ENCODE assay signal across 11 cellular contexts in genomic region chr19:1826557-1827521, GRCh38. TPM values are rescaled to one million over a fixed set of nuclear protein-coding genes. Genes with fewer than 3 reads are reported as not detected.
DNase-seq lines count a peak whose midpoint lies in the region; ATAC-seq and TF ChIP-seq lines count a peak whose summit lies in the region.
"Had no signal": no experiment of that assay in that cellular context is flagged by ENCODE, and none has a peak within 500 bp of the region (broad histone marks: within the 10 kb centered on the region; RNA-seq: fewer than 3 reads in every experiment).

No MANE protein-coding gene starts in this region.

- H3K27me3 ChIP-seq in Caco-2 (replicated peaks; ENCODE audit: control insufficient read depth, insufficient read depth, low read length), result no peaks in the 10 kb centered on the region
- no peaks in the 10 kb centered on the region for H3K27me3 ChIP-seq in CD8-positive, alpha-beta T cell (ENCODE audit: insufficient read depth, low read length)

- H3K27ac Mint-ChIP-seq in Caco-2 (ENCODE audit: unreplicated experiment), result no peak overlapping the region
- no peak overlapping the region for H3K27ac Mint-ChIP-seq in CD8-positive, alpha-beta T cell
- H3K27ac Mint-ChIP-seq: T-cell had no signal

- H3K36me3 ChIP-seq in Caco-2 (ENCODE audit: control insufficient read depth, insufficient read depth, low read length), result no peaks in the 10 kb centered on the region; the same call in 1 of the 2 replicates
- no peaks in the 10 kb centered on the region for H3K36me3 ChIP-seq in mucosa of descending colon (ENCODE audit: low read depth)
- peaks cover 9% of the 10 kb centered on the region for H3K36me3 ChIP-seq in CD8-positive, alpha-beta T cell (ENCODE audit: insufficient read depth, low read length)

- H3K4me3 Mint-ChIP-seq in Caco-2 (ENCODE audit: unreplicated experiment), result no peak overlapping the region
- H3K4me3 Mint-ChIP-seq in CD8-positive, alpha-beta T cell, result no peak overlapping the region
- H3K4me3 Mint-ChIP-seq: activated naive CD8-positive, alpha-beta T cell treated with anti-CD3 and anti-CD28 coated beads for 36 hours; T-cell had no signal

- POLR2A ChIA-PET in Caco-2 (lab: Charles Lee) (interaction anchor here (0.5 kb wide), 1 partner anchor 11 kb away, joined by 3 read pairs; no protein-coding TSS in a partner anchor), HEK293T (lab: Yijun Ruan, JAX) (interaction anchor here (1.0 to 1.1 kb wide), 2 partner anchors 11 to 49 kb away, joined by 4 to 6 read pairs; no protein-coding TSS in a partner anchor)
- POLR2A ChIA-PET in CD8-positive, alpha-beta T cell (lab: Charles Lee), result interaction anchor here (1.1 kb wide), 2 partner anchors 281 to 1352 kb away, joined by 3 read pairs; no protein-coding TSS in a partner anchor

- TF ChIP-seq CTCF in Caco-2 (IDR thresholded peaks at IDR 0.05; ENCODE audit: insufficient read depth in 1 of 2, low read depth in 1 of 2, low read length in 1 of 2, severe bottlenecking in 1 of 2, unreplicated experiment in 1 of 2) (no peak), fibroblast of pulmonary artery (IDR thresholded peaks at IDR 0.05; ENCODE audit: low read length, missing control alignments) (no peak), mucosa of descending colon (IDR thresholded peaks at IDR 0.05) (no peak)
- no peak for TF ChIP-seq CTCF in CD8-positive, alpha-beta T cell (IDR thresholded peaks at IDR 0.05)

- H3K4me3 ChIP-seq in Caco-2 (ENCODE audit: low read depth, low read length) (no peak overlapping the region), fibroblast of pulmonary artery (replicated peaks; ENCODE audit: low read depth, low read length) (peak overlapping the region; percentile 7), mucosa of descending colon (no peak overlapping the region)
- no peak overlapping the region for H3K4me3 ChIP-seq in CD8-positive, alpha-beta T cell (ENCODE audit: low read depth, low read length)
- H3K4me3 ChIP-seq: prostate gland had no signal

- H3K27ac ChIP-seq in CD8-positive, alpha-beta T cell (ENCODE audit: low read depth, low read length), result no peak overlapping the region
- H3K27ac ChIP-seq: prostate gland had no signal

- H3K9me3 ChIP-seq in Caco-2 (no peaks in the 10 kb centered on the region), mucosa of descending colon (no peaks in the 10 kb centered on the region)
- H3K9me3 ChIP-seq in CD8-positive, alpha-beta T cell (ENCODE audit: low read length), result no peaks in the 10 kb centered on the region
- H3K9me3 ChIP-seq: prostate gland had no signal

- peak; percentile 36 for ATAC-seq in mucosa of descending colon
- ATAC-seq in CD8-positive, alpha-beta T cell, result no peak

- H3K4me1 ChIP-seq in Caco-2 (no peaks in the 10 kb centered on the region), mucosa of descending colon (ENCODE audit: low read depth) (no peaks in the 10 kb centered on the region)
- peaks cover 3% of the 10 kb centered on the region for H3K4me1 ChIP-seq in CD8-positive, alpha-beta T cell (ENCODE audit: insufficient read depth, low read length)
- H3K4me1 ChIP-seq: prostate gland had no signal

- intact Hi-C loops in Caco-2 (cut with micrococcal nuclease; ENCODE audit: unreplicated experiment), result no loop called here
- intact Hi-C loops in mucosa of descending colon (cut with DNase I, micrococcal nuclease), result no loop called here
- intact Hi-C loops in CD8-positive, alpha-beta T cell (cut with DNase I, micrococcal nuclease), result loop anchor here (1.0 to 2.0 kb wide), 5 partner anchors 30 to 281 kb away; no protein-coding TSS in a partner anchor

- CTCF ChIA-PET in Caco-2 (lab: Charles Lee), result interaction anchor here (0.5 to 1.7 kb wide), 14 partner anchors 8 to 957 kb away, joined by 3 to 16 read pairs (median 3); no protein-coding TSS in a partner anchor
- CTCF ChIA-PET in HEK293T (lab: Yijun Ruan, JAX), result interaction anchor here (0.6 to 2.1 kb wide), 25 partner anchors 8 to 283 kb away, joined by 3 to 32 read pairs (median 5); no protein-coding TSS in a partner anchor
- CTCF ChIA-PET in CD8-positive, alpha-beta T cell (lab: Charles Lee), result interaction anchor here (0.6 to 2.6 kb wide), 35 partner anchors 8 to 590 kb away, joined by 3 to 36 read pairs (median 4); no protein-coding TSS in a partner anchor

- peaks cover 43% of the 10 kb centered on the region for H3K36me3 Mint-ChIP-seq in Caco-2 (ENCODE audit: insufficient read depth, unreplicated experiment)
- H3K36me3 Mint-ChIP-seq in CD8-positive, alpha-beta T cell, result peaks cover 41% of the 10 kb centered on the region

- DNase-seq in Caco-2 (no peak), NCI-H226 (peak; percentile 25), fibroblast of pulmonary artery (ENCODE audit: low read depth) (peak; percentile 13), mucosa of descending colon (peak in 1 of 3 donors; percentile 62), NCI-H524 treated with DMSO at 0.1 percent for 48 hours (lab: John Stamatoyannopoulos, UW) (no peak), HEK293T (ENCODE audit: extremely low spot score) (no peak)
- no peak for DNase-seq in CD8-positive, alpha-beta T cell
- no peak for DNase-seq in activated effector memory CD4-positive, alpha-beta T cell treated with anti-CD3 and anti-CD28 coated beads, Interleukin-2, amount 50 U/mL, for 16 hours

- TSS peak; percentile 37 for BruUV-seq in Caco-2 (replicated peaks; lab: Mats Ljungman, UMichigan)

- H3K9me3 Mint-ChIP-seq in Caco-2 (ENCODE audit: unreplicated experiment), result no peaks in the 10 kb centered on the region
- H3K9me3 Mint-ChIP-seq in CD8-positive, alpha-beta T cell, result no peaks in the 10 kb centered on the region
- H3K9me3 Mint-ChIP-seq: activated naive CD8-positive, alpha-beta T cell treated with anti-CD3 and anti-CD28 coated beads for 36 hours; T-cell had no signal

- H3K4me1 Mint-ChIP-seq in Caco-2 (ENCODE audit: low read depth, unreplicated experiment), result no peaks in the 10 kb centered on the region
- H3K4me1 Mint-ChIP-seq in CD8-positive, alpha-beta T cell (ENCODE audit: low read depth), result peaks cover 4% of the 10 kb centered on the region

- no peaks in the 10 kb centered on the region for H3K27me3 Mint-ChIP-seq in Caco-2 (ENCODE audit: insufficient read depth, unreplicated experiment)
- H3K27me3 Mint-ChIP-seq in CD8-positive, alpha-beta T cell (ENCODE audit: low read depth), result no peaks in the 10 kb centered on the region
- H3K27me3 Mint-ChIP-seq: activated naive CD8-positive, alpha-beta T cell treated with anti-CD3 and anti-CD28 coated beads for 36 hours; T-cell had no signal

TF ChIP-seq in HEK293T, 16 proteins besides CTCF, POLR2A, EP300 and RAD21:
- TF ChIP-seq ARNT (IDR thresholded peaks at IDR 0.05) (no peak), BHLHE40 (IDR thresholded peaks at IDR 0.05; ENCODE audit: borderline replicate concordance) (no peak), NFRKB (IDR thresholded peaks at IDR 0.05) (no peak), SP1 (IDR thresholded peaks at IDR 0.05) (no peak), FOXK2 (IDR thresholded peaks at IDR 0.05) (no peak), L3MBTL2 (conservative IDR thresholded peaks at IDR 0.05) (no peak), LEF1 (IDR thresholded peaks at IDR 0.05; ENCODE audit: borderline replicate concordance) (no peak), FOXA1 (IDR thresholded peaks at IDR 0.05) (no peak), ZNF384 (IDR thresholded peaks at IDR 0.05) (no peak), SUZ12 (IDR thresholded peaks at IDR 0.05) (no peak), CTBP1 (IDR thresholded peaks at IDR 0.05; ENCODE audit: borderline replicate concordance) (no peak), FOXM1 (IDR thresholded peaks at IDR 0.05; ENCODE audit: borderline replicate concordance) (no peak), ELF4 (IDR thresholded peaks at IDR 0.05) (no peak), HDGF (IDR thresholded peaks at IDR 0.05; ENCODE audit: borderline replicate concordance) (no peak), PKNOX1 (IDR thresholded peaks at IDR 0.05) (no peak), TARDBP (IDR thresholded peaks at IDR 0.05) (no peak)
TF ChIP-seq in HEK293T: peak in this region for 0.

RNA-seq across cellular contexts. Expression of gene ATP8B3, which starts 14.8 kb away (rescaled TPM):
- total RNA-seq in Caco-2 (2022), result 0.28 and 0.45 TPM in 2 replicates
- total RNA-seq in mucosa of descending colon, result 1 to 10 TPM in 1 of 3 donors, under 1 TPM in 2; 0.55 to 1.2 (median 0.80) TPM
- 1 to 10 TPM; 1.9 to 2.9 TPM for total RNA-seq in CD8-positive, alpha-beta T cell

RNA-seq across cellular contexts. Expression of gene REXO1, which starts 21.4 kb away (rescaled TPM):
- total RNA-seq in Caco-2 (2022) (43.0 and 46.6 TPM in 2 replicates), mucosa of descending colon (10 to 100 TPM; 45.4 to 54.3 (median 50.2) TPM)
- 100 to 1,000 TPM; 143 to 152 TPM for total RNA-seq in CD8-positive, alpha-beta T cell

RNA-seq across cellular contexts. Expression of gene KLF16, which starts 36.5 kb away (rescaled TPM):
- total RNA-seq in Caco-2 (2022), result 26.5 and 26.8 TPM in 2 replicates
- total RNA-seq in mucosa of descending colon, result 10 to 100 TPM; 22.6 to 26.5 (median 25.6) TPM
- total RNA-seq in CD8-positive, alpha-beta T cell, result 10 to 100 TPM; 85.7 to 88.7 TPM

RNA-seq across cellular contexts. Expression of gene ABHD17A, which starts 58.5 kb away (rescaled TPM):
- 47.7 and 51.8 TPM in 2 replicates for total RNA-seq in Caco-2 (2022)
- 10 to 100 TPM; 60.9 to 65.8 (median 65.8) TPM for total RNA-seq in mucosa of descending colon
- 100 to 1,000 TPM; 204 TPM for total RNA-seq in CD8-positive, alpha-beta T cell

Comparison
In these comparisons a context has a peak if more than half of its experiments do, and no peak if none do; other contexts are left out.
1. DNase-seq: peak in NCI-H226 (single experiment) and fibroblast of pulmonary artery (single experiment); none in Caco-2 (0 of 2), NCI-H524 treated with DMSO at 0.1 percent for 48 hours (single experiment), HEK293T (single experiment), CD8-positive, alpha-beta T cell (0 of 7) and activated effector memory CD4-positive, alpha-beta T cell treated with anti-CD3 and anti-CD28 coated beads, Interleukin-2, amount 50 U/mL, for 16 hours (single experiment).
2. intact Hi-C loops: an anchor here in CD8-positive, alpha-beta T cell (1.0 to 2.0 kb wide); none called in Caco-2 and mucosa of descending colon.